ENCODE assay signal across 1 cellular context in the genomic region with DNA sequence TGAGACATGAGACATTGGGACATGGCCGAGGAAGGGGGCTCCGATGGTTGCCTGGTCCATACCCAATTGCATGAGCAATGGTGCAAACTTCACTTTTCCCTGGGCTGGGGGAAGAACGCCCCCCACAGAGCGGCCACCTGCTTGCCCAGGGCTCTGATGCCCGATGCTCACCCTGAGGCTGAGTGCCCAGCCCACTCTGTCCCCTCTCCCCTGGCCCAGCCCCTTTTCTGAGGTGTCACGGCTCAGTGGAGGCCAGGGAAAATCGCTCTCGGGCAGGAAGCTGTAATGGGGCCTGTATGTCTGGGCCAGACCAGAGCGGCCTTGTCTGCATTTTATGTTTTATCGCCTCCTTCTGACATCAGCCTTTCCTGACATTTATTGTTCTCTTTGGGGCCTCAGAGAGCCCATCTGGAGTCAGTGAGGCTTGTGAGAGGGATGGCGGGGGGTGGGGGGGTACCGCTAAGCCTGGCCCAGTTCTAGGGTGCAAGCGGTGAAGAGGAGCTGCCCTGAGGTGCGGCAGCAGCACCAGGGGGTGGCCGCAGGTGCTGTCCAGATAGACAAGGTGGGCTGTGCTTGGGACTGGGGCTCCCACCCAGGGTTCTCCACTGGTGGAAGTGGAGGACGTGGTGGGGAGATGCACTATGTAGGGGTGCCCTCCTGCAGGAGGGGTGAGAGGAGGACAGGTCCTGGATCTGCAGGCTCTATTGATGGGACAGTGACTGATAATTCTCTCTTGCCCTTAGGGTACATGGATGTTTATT.
TF ChIP-seq lines count a peak whose summit lies in the region.

No MANE protein-coding gene starts in this region.

TF ChIP-seq in GM12878, 131 proteins besides CTCF, POLR2A, EP300 and RAD21:
- TF ChIP-seq LARP7 (IDR thresholded peaks at IDR 0.05) = no peak
- TF ChIP-seq PAX5 (IDR thresholded peaks at IDR 0.05; ENCODE audit: borderline replicate concordance, low read depth, low read length) = no peak
- TF ChIP-seq IKZF1 (conservative IDR thresholded peaks at IDR 0.05) = no peak
- TF ChIP-seq FOS (IDR thresholded peaks at IDR 0.05; ENCODE audit: borderline replicate concordance, extremely low read depth, insufficient read length) = no peak
- TF ChIP-seq, protein P1, sequence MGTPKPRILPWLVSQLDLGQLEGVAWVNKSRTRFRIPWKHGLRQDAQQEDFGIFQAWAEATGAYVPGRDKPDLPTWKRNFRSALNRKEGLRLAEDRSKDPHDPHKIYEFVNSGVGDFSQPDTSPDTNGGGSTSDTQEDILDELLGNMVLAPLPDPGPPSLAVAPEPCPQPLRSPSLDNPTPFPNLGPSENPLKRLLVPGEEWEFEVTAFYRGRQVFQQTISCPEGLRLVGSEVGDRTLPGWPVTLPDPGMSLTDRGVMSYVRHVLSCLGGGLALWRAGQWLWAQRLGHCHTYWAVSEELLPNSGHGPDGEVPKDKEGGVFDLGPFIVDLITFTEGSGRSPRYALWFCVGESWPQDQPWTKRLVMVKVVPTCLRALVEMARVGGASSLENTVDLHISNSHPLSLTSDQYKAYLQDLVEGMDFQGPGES (IDR thresholded peaks at IDR 0.05) = no peak
- TF ChIP-seq, protein P2, sequence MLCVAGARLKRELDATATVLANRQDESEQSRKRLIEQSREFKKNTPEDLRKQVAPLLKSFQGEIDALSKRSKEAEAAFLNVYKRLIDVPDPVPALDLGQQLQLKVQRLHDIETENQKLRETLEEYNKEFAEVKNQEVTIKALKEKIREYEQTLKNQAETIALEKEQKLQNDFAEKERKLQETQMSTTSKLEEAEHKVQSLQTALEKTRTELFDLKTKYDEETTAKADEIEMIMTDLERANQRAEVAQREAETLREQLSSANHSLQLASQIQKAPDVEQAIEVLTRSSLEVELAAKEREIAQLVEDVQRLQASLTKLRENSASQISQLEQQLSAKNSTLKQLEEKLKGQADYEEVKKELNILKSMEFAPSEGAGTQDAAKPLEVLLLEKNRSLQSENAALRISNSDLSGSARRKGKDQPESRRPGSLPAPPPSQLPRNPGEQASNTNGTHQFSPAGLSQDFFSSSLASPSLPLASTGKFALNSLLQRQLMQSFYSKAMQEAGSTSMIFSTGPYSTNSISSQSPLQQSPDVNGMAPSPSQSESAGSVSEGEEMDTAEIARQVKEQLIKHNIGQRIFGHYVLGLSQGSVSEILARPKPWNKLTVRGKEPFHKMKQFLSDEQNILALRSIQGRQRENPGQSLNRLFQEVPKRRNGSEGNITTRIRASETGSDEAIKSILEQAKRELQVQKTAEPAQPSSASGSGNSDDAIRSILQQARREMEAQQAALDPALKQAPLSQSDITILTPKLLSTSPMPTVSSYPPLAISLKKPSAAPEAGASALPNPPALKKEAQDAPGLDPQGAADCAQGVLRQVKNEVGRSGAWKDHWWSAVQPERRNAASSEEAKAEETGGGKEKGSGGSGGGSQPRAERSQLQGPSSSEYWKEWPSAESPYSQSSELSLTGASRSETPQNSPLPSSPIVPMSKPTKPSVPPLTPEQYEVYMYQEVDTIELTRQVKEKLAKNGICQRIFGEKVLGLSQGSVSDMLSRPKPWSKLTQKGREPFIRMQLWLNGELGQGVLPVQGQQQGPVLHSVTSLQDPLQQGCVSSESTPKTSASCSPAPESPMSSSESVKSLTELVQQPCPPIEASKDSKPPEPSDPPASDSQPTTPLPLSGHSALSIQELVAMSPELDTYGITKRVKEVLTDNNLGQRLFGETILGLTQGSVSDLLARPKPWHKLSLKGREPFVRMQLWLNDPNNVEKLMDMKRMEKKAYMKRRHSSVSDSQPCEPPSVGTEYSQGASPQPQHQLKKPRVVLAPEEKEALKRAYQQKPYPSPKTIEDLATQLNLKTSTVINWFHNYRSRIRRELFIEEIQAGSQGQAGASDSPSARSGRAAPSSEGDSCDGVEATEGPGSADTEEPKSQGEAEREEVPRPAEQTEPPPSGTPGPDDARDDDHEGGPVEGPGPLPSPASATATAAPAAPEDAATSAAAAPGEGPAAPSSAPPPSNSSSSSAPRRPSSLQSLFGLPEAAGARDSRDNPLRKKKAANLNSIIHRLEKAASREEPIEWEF (IDR thresholded peaks at IDR 0.05; ENCODE audit: insufficient replicate concordance, low read depth, low read length) = no peak
- TF ChIP-seq, protein P3, sequence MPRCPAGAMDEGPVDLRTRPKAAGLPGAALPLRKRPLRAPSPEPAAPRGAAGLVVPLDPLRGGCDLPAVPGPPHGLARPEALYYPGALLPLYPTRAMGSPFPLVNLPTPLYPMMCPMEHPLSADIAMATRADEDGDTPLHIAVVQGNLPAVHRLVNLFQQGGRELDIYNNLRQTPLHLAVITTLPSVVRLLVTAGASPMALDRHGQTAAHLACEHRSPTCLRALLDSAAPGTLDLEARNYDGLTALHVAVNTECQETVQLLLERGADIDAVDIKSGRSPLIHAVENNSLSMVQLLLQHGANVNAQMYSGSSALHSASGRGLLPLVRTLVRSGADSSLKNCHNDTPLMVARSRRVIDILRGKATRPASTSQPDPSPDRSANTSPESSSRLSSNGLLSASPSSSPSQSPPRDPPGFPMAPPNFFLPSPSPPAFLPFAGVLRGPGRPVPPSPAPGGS (IDR thresholded peaks at IDR 0.05; ENCODE audit: borderline replicate concordance, insufficient read depth, low read depth, low read length, poor library complexity, severe bottlenecking) = peak; percentile 22
- no peak for TF ChIP-seq DPF2 (IDR thresholded peaks at IDR 0.05)
- TF ChIP-seq, protein P4, sequence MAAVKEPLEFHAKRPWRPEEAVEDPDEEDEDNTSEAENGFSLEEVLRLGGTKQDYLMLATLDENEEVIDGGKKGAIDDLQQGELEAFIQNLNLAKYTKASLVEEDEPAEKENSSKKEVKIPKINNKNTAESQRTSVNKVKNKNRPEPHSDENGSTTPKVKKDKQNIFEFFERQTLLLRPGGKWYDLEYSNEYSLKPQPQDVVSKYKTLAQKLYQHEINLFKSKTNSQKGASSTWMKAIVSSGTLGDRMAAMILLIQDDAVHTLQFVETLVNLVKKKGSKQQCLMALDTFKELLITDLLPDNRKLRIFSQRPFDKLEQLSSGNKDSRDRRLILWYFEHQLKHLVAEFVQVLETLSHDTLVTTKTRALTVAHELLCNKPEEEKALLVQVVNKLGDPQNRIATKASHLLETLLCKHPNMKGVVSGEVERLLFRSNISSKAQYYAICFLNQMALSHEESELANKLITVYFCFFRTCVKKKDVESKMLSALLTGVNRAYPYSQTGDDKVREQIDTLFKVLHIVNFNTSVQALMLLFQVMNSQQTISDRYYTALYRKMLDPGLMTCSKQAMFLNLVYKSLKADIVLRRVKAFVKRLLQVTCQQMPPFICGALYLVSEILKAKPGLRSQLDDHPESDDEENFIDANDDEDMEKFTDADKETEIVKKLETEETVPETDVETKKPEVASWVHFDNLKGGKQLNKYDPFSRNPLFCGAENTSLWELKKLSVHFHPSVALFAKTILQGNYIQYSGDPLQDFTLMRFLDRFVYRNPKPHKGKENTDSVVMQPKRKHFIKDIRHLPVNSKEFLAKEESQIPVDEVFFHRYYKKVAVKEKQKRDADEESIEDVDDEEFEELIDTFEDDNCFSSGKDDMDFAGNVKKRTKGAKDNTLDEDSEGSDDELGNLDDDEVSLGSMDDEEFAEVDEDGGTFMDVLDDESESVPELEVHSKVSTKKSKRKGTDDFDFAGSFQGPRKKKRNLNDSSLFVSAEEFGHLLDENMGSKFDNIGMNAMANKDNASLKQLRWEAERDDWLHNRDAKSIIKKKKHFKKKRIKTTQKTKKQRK (IDR thresholded peaks at IDR 0.05; ENCODE audit: low read depth, low read length) = no peak
